Comparison of ENCODE assay signal across 1 cellular context in genomic region chr5:10668697-10669096, GRCh38.
TF ChIP-seq lines count a peak whose summit lies in the region.

No MANE protein-coding gene starts in this region.

TF ChIP-seq in HCT116, 20 proteins besides CTCF, POLR2A, EP300 and RAD21 (continued from another document):
- TF ChIP-seq REST (IDR thresholded peaks at IDR 0.05; ENCODE audit: low read depth) (no peak), POLR2AphosphoS5 (IDR thresholded peaks at IDR 0.05; ENCODE audit: low read depth, low read length) (no peak), FOSL1 (IDR thresholded peaks at IDR 0.05; ENCODE audit: low read depth) (peak; percentile 67; the same call in 1 of the 2 replicates), CEBPB (IDR thresholded peaks at IDR 0.05; ENCODE audit: low read depth) (no peak), JUND (IDR thresholded peaks at IDR 0.05) (peak; percentile 68), EZH2 (IDR thresholded peaks at IDR 0.05) (no peak), ELF1 (IDR thresholded peaks at IDR 0.05; ENCODE audit: borderline replicate concordance, low read depth) (no peak)
